20 cellular contexts compared by ENCODE assay signal in genomic region chr2:8482432-8482831, GRCh38.
DNase-seq lines count a peak whose midpoint lies in the region; ATAC-seq and TF ChIP-seq lines count a peak whose summit lies in the region.
"Had no signal": no experiment of that assay in that cellular context is flagged by ENCODE, and none has a peak within 500 bp of the region (broad histone marks: within the 10 kb centered on the region; RNA-seq: fewer than 3 reads in every experiment).

No MANE protein-coding gene starts in this region.

- H3K27ac ChIP-seq in KMS-11, result peak overlapping the region; percentile 29; the same call in 1 of the 2 replicates
- H3K27ac ChIP-seq: cardiac muscle cell, GM23248, ovary, right atrium auricular region had no signal

- POLR2A ChIA-PET in activated naive CD8-positive, alpha-beta T cell treated with anti-CD3 and anti-CD28 coated beads, Interleukin-2, amount 10 ng/mL, durations not matched to agents 7 days and 5 days (lab: Charles Lee), result interaction anchor here (1.0 to 3.2 kb wide), 8 partner anchors 10 to 203 kb away, joined by 3 to 17 read pairs (median 4); no protein-coding TSS in a partner anchor
- POLR2A ChIA-PET in activated CD4-positive, alpha-beta memory T cell treated with anti-CD3 and anti-CD28 coated beads for 36 hours (lab: Charles Lee), result interaction anchor here (1.1 to 3.4 kb wide), 9 partner anchors 11 to 202 kb away, joined by 3 to 33 read pairs (median 8); partner anchors contain the start of gene ID2

- H3K4me1 ChIP-seq in KMS-11 (ENCODE audit: low read depth, poor library complexity, severe bottlenecking), result peaks cover 83% of the 10 kb centered on the region

- H3K9ac ChIP-seq in KMS-11, result no peak overlapping the region
- H3K9ac ChIP-seq: GM23248 had no signal

- TF ChIP-seq CTCF in KMS-11 (conservative IDR thresholded peaks at IDR 0.05; ENCODE audit: low read depth, low read length) (no peak), chondrocyte (IDR thresholded peaks at IDR 0.05) (no peak)

- H4K20me1 ChIP-seq in KMS-11 (ENCODE audit: insufficient read depth), result no peaks in the 10 kb centered on the region

- DNase-seq in activated naive CD8-positive, alpha-beta T cell treated with anti-CD3 and anti-CD28 coated beads, Interleukin-2, amount 10 ng/mL, durations not matched to agents 7 days and 5 days, result no peak
- no peak for DNase-seq in activated naive CD8-positive, alpha-beta T cell treated with anti-CD3 and anti-CD28 coated beads for 36 hours
- DNase-seq in activated CD4-positive, alpha-beta memory T cell treated with anti-CD3 and anti-CD28 coated beads for 36 hours, result no peak
- DNase-seq in sciatic nerve (ENCODE audit: low spot score), result peak; percentile 18
- no peak for DNase-seq in left colon
- no peak for DNase-seq in occipital lobe (lab: John Stamatoyannopoulos, UW)
- no peak for DNase-seq in chondrocyte (ENCODE audit: low spot score)
- DNase-seq: activated B cell treated with CpG ODN at 0.5 μM for 24 hours; anterior cingulate cortex; GM23248; NCI-H2107; NCI-H510A; stimulated activated CD4-positive, alpha-beta T cell treated with anti-CD3 and anti-CD28 coated beads, Interleukin-4, amount 100 ng/mL, for 24 hours had no signal

- no peaks in the 10 kb centered on the region for H3K79me2 ChIP-seq in KMS-11 (ENCODE audit: insufficient read depth, low read depth)

- H3K4me3 Mint-ChIP-seq in activated naive CD8-positive, alpha-beta T cell treated with anti-CD3 and anti-CD28 coated beads, Interleukin-2, amount 10 ng/mL, durations not matched to agents 7 days and 5 days, result peak overlapping the region; percentile 33
- no peak overlapping the region for H3K4me3 Mint-ChIP-seq in activated naive CD8-positive, alpha-beta T cell treated with anti-CD3 and anti-CD28 coated beads for 36 hours
- no peak overlapping the region for H3K4me3 Mint-ChIP-seq in activated CD4-positive, alpha-beta memory T cell treated with anti-CD3 and anti-CD28 coated beads for 36 hours
- no peak overlapping the region for H3K4me3 Mint-ChIP-seq in chondrocyte (ENCODE audit: unreplicated experiment)
- H3K4me3 Mint-ChIP-seq: dendritic cell treated with granulocyte-macrophage colony-stimulating factor and Interleukin-4, amounts not matched to agents 40 ng/mL and 50 ng/mL, for 4 days; type B pancreatic cell had no signal

- CTCF ChIA-PET in activated CD4-positive, alpha-beta memory T cell treated with anti-CD3 and anti-CD28 coated beads for 36 hours (lab: Charles Lee), result interaction anchor here (2.9 kb wide), 1 partner anchor 62 kb away, joined by 20 read pairs; no protein-coding TSS in a partner anchor

- no peaks in the 10 kb centered on the region for H3K27me3 Mint-ChIP-seq in activated naive CD8-positive, alpha-beta T cell treated with anti-CD3 and anti-CD28 coated beads, Interleukin-2, amount 10 ng/mL, durations not matched to agents 7 days and 5 days
- peaks cover 4% of the 10 kb centered on the region for H3K27me3 Mint-ChIP-seq in activated naive CD8-positive, alpha-beta T cell treated with anti-CD3 and anti-CD28 coated beads for 36 hours
- H3K27me3 Mint-ChIP-seq in activated CD4-positive, alpha-beta memory T cell treated with anti-CD3 and anti-CD28 coated beads for 36 hours, result no peaks in the 10 kb centered on the region
- H3K27me3 Mint-ChIP-seq in chondrocyte (ENCODE audit: low read depth), result peaks cover 4% of the 10 kb centered on the region
- H3K27me3 Mint-ChIP-seq: naive thymus-derived CD4-positive, alpha-beta T cell; type B pancreatic cell had no signal

- H2AFZ ChIP-seq in KMS-11 (ENCODE audit: low read depth), result no peak overlapping the region
- H2AFZ ChIP-seq: GM23248 had no signal

- H3K27ac Mint-ChIP-seq in activated naive CD8-positive, alpha-beta T cell treated with anti-CD3 and anti-CD28 coated beads, Interleukin-2, amount 10 ng/mL, durations not matched to agents 7 days and 5 days, result peak overlapping the region; percentile 79
- H3K27ac Mint-ChIP-seq in activated naive CD8-positive, alpha-beta T cell treated with anti-CD3 and anti-CD28 coated beads for 36 hours, result no peak overlapping the region
- H3K27ac Mint-ChIP-seq in activated CD4-positive, alpha-beta memory T cell treated with anti-CD3 and anti-CD28 coated beads for 36 hours, result peak overlapping the region; percentile 73
- H3K27ac Mint-ChIP-seq in chondrocyte (ENCODE audit: unreplicated experiment), result no peak overlapping the region
- H3K27ac Mint-ChIP-seq: dendritic cell treated with granulocyte-macrophage colony-stimulating factor and Interleukin-4, amounts not matched to agents 40 ng/mL and 50 ng/mL, for 4 days; type B pancreatic cell had no signal

- H3K27me3 ChIP-seq in KMS-11 (ENCODE audit: insufficient read depth, low read depth), result no peaks in the 10 kb centered on the region
- H3K27me3 ChIP-seq: cardiac muscle cell, ovary, right atrium auricular region had no signal

- intact Hi-C loops in activated CD4-positive, alpha-beta memory T cell treated with anti-CD3 and anti-CD28 coated beads for 36 hours (cut with micrococcal nuclease), result loop anchor here (5.0 to 10.0 kb wide), 3 partner anchors 180 to 550 kb away; no protein-coding TSS in a partner anchor
- intact Hi-C loops in sciatic nerve (cut with DNase I) (no loop called here), left colon (cut with DNase I, micrococcal nuclease) (no loop called here)

- H3K4me3 ChIP-seq in KMS-11 (IDR thresholded peaks at IDR 0.05; ENCODE audit: insufficient read depth, low read depth, low read length), result no peak overlapping the region
- H3K4me3 ChIP-seq: cardiac muscle cell, GM23248, ovary, right atrium auricular region had no signal

- H3K4me2 ChIP-seq in KMS-11, result peak overlapping the region; percentile 50

- ATAC-seq in activated naive CD8-positive, alpha-beta T cell treated with anti-CD3 and anti-CD28 coated beads, Interleukin-2, amount 10 ng/mL, durations not matched to agents 7 days and 5 days (ENCODE audit: low read depth), result no peak
- ATAC-seq in sciatic nerve, result no peak
- no peak for ATAC-seq in left colon

- H3K36me3 Mint-ChIP-seq in activated naive CD8-positive, alpha-beta T cell treated with anti-CD3 and anti-CD28 coated beads, Interleukin-2, amount 10 ng/mL, durations not matched to agents 7 days and 5 days, result peaks cover 2% of the 10 kb centered on the region
- peaks cover 6% of the 10 kb centered on the region for H3K36me3 Mint-ChIP-seq in activated naive CD8-positive, alpha-beta T cell treated with anti-CD3 and anti-CD28 coated beads for 36 hours
- peaks cover 5% of the 10 kb centered on the region for H3K36me3 Mint-ChIP-seq in activated CD4-positive, alpha-beta memory T cell treated with anti-CD3 and anti-CD28 coated beads for 36 hours
- no peaks in the 10 kb centered on the region for H3K36me3 Mint-ChIP-seq in chondrocyte (ENCODE audit: low read depth)
- H3K36me3 Mint-ChIP-seq: type B pancreatic cell had no signal

- H3K4me1 Mint-ChIP-seq in activated naive CD8-positive, alpha-beta T cell treated with anti-CD3 and anti-CD28 coated beads, Interleukin-2, amount 10 ng/mL, durations not matched to agents 7 days and 5 days, result peaks cover 74% of the 10 kb centered on the region
- peaks cover 64% of the 10 kb centered on the region for H3K4me1 Mint-ChIP-seq in activated naive CD8-positive, alpha-beta T cell treated with anti-CD3 and anti-CD28 coated beads for 36 hours
- peaks cover 88% of the 10 kb centered on the region for H3K4me1 Mint-ChIP-seq in activated CD4-positive, alpha-beta memory T cell treated with anti-CD3 and anti-CD28 coated beads for 36 hours (ENCODE audit: low read depth)
- H3K4me1 Mint-ChIP-seq in chondrocyte (ENCODE audit: low read depth), result no peaks in the 10 kb centered on the region

- H3K36me3 ChIP-seq in KMS-11 (ENCODE audit: insufficient read depth), result no peaks in the 10 kb centered on the region
- H3K36me3 ChIP-seq: cardiac muscle cell, ovary, right atrium auricular region had no signal

- no peaks in the 10 kb centered on the region for H3K9me3 Mint-ChIP-seq in activated naive CD8-positive, alpha-beta T cell treated with anti-CD3 and anti-CD28 coated beads, Interleukin-2, amount 10 ng/mL, durations not matched to agents 7 days and 5 days
- no peaks in the 10 kb centered on the region for H3K9me3 Mint-ChIP-seq in activated naive CD8-positive, alpha-beta T cell treated with anti-CD3 and anti-CD28 coated beads for 36 hours
- H3K9me3 Mint-ChIP-seq in activated CD4-positive, alpha-beta memory T cell treated with anti-CD3 and anti-CD28 coated beads for 36 hours, result no peaks in the 10 kb centered on the region
- H3K9me3 Mint-ChIP-seq in chondrocyte (ENCODE audit: low read depth), result no peaks in the 10 kb centered on the region
- H3K9me3 Mint-ChIP-seq: activated B cell treated with CpG ODN at 0.5 μM for 24 hours; dendritic cell treated with granulocyte-macrophage colony-stimulating factor and Interleukin-4, amounts not matched to agents 40 ng/mL and 50 ng/mL, for 4 days; naive thymus-derived CD4-positive, alpha-beta T cell; type B pancreatic cell had no signal

Comparison
In these comparisons a context has a peak if more than half of its experiments do, and no peak if none do; other contexts are left out.
1. H3K27ac Mint-ChIP-seq: peak in activated naive CD8-positive, alpha-beta T cell treated with anti-CD3 and anti-CD28 coated beads, Interleukin-2, amount 10 ng/mL, durations not matched to agents 7 days and 5 days (single experiment) and activated CD4-positive, alpha-beta memory T cell treated with anti-CD3 and anti-CD28 coated beads for 36 hours (single experiment); none in activated naive CD8-positive, alpha-beta T cell treated with anti-CD3 and anti-CD28 coated beads for 36 hours (single experiment) and chondrocyte (single experiment).